ENCODE assay signal across 19 cellular contexts in genomic region chr3:101340591-101340990, GRCh38. TPM values are rescaled to one million over a fixed set of nuclear protein-coding genes. Genes with fewer than 3 reads are reported as not detected.
DNase-seq lines count a peak whose midpoint lies in the region; ATAC-seq, FAIRE-seq and TF ChIP-seq lines count a peak whose summit lies in the region.
"Had no signal": no experiment of that assay in that cellular context is flagged by ENCODE, and none has a peak within 500 bp of the region (broad histone marks: within the 10 kb centered on the region; RNA-seq: fewer than 3 reads in every experiment).

No MANE protein-coding gene starts in this region.

- peaks cover 25% of the 10 kb centered on the region for H3K36me3 Mint-ChIP-seq in activated naive CD4-positive, alpha-beta T cell treated with anti-CD3 and anti-CD28 coated beads, Interleukin-2, amount 50 U/mL, for 24 hours
- peaks cover 0 to 5% of the 10 kb centered on the region in 2 donors for H3K36me3 Mint-ChIP-seq in activated naive CD4-positive, alpha-beta T cell treated with anti-CD3 and anti-CD28 coated beads, Interleukin-2, amount 50 U/mL, for 72 hours
- peaks cover 11% of the 10 kb centered on the region for H3K36me3 Mint-ChIP-seq in activated CD4-positive, alpha-beta T cell treated with anti-CD3 and anti-CD28 coated beads for 36 hours (ENCODE audit: low read depth)

- no peaks in the 10 kb centered on the region for H3K9me3 Mint-ChIP-seq in activated naive CD4-positive, alpha-beta T cell treated with anti-CD3 and anti-CD28 coated beads, Interleukin-2, amount 50 U/mL, for 24 hours
- no peaks in the 10 kb centered on the region for H3K9me3 Mint-ChIP-seq in activated naive CD4-positive, alpha-beta T cell treated with anti-CD3 and anti-CD28 coated beads, Interleukin-2, amount 50 U/mL, for 72 hours
- H3K9me3 Mint-ChIP-seq in activated CD4-positive, alpha-beta T cell treated with anti-CD3 and anti-CD28 coated beads for 36 hours (ENCODE audit: low read depth) = no peaks in the 10 kb centered on the region
- H3K9me3 Mint-ChIP-seq: IgD-negative memory B cell had no signal

- no peak overlapping the region for H3K27ac ChIP-seq in IMR-90 (ENCODE audit: insufficient read depth, low read length)

- no peaks in the 10 kb centered on the region for H3K27me3 Mint-ChIP-seq in activated naive CD4-positive, alpha-beta T cell treated with anti-CD3 and anti-CD28 coated beads, Interleukin-2, amount 50 U/mL, for 24 hours
- no peaks in the 10 kb centered on the region for H3K27me3 Mint-ChIP-seq in activated CD4-positive, alpha-beta T cell treated with anti-CD3 and anti-CD28 coated beads for 36 hours
- H3K27me3 Mint-ChIP-seq: IgD-negative memory B cell had no signal

- ATAC-seq in activated naive CD4-positive, alpha-beta T cell treated with anti-CD3 and anti-CD28 coated beads, Interleukin-2, amount 50 U/mL, for 72 hours = no peak
- ATAC-seq in IMR-90 (ENCODE audit: low read depth) = no peak
- no peak for ATAC-seq in activated CD4-positive, alpha-beta T cell treated with anti-CD3 and anti-CD28 coated beads for 36 hours
- no peak for ATAC-seq in left lobe of liver
- ATAC-seq: Right ventricle myocardium inferior had no signal

- dilution Hi-C loops in IMR-90 (cut with HindIII; ENCODE audit: low sequenced_read_pairs, unreplicated experiment) = no loop called here

- no peak overlapping the region for H3K23ac ChIP-seq in IMR-90 (ENCODE audit: low read depth, low read length)

- no CpG with 5 or more reads among the region's 2 CpGs for WGBS in IMR-90 (ENCODE audit: extremely low coverage in 2 of 2, insufficient read length in 1 of 2), 2 experiments

- no peak overlapping the region for H4K91ac ChIP-seq in IMR-90 (ENCODE audit: insufficient read depth, low read depth, low read length)

- no peak overlapping the region for H2BK20ac ChIP-seq in IMR-90 (ENCODE audit: low read depth, low read length)

- no peak overlapping the region for H2BK15ac ChIP-seq in IMR-90 (ENCODE audit: low read depth, low read length)

- H3K4me1 ChIP-seq in IMR-90 (ENCODE audit: control insufficient read depth, insufficient read depth, low read length) = no peaks in the 10 kb centered on the region

- H3K36me3 ChIP-seq in IMR-90 (ENCODE audit: control insufficient read depth, insufficient read depth, low read length) (0 out of 2 replicates have a peak, but pooled peaks cover 4% of the 10 kb centered on the region), bronchial epithelial cell (ENCODE audit: control insufficient read depth, insufficient read depth, low read length) (no peaks in the 10 kb centered on the region)

- DNase-seq in activated naive CD4-positive, alpha-beta T cell treated with anti-CD3 and anti-CD28 coated beads, Interleukin-2, amount 50 U/mL, for 72 hours (ENCODE audit: low spot score in 2 of 2) = no peak
- DNase-seq in IMR-90 = peak; percentile 2
- DNase-seq in bronchial epithelial cell (ENCODE audit: low read depth) = peak; percentile 12
- peak; percentile 3 for DNase-seq in skeletal muscle cell (ENCODE audit: low read depth)
- no peak for DNase-seq in activated CD4-positive, alpha-beta T cell treated with anti-CD3 and anti-CD28 coated beads for 36 hours
- no peak for DNase-seq in left lobe of liver (ENCODE audit: low spot score)
- DNase-seq in HPDE6-E6E7 (ENCODE audit: extremely low spot score) = no peak
- DNase-seq: 8988T, C1 segment of cervical spinal cord, DND-41, Kasumi-1, NCI-H1417, NCI-H1930, NCI-H748 treated with DMSO at 0.1 percent for 48 hours had no signal

- H3K4me3 Mint-ChIP-seq in activated naive CD4-positive, alpha-beta T cell treated with anti-CD3 and anti-CD28 coated beads, Interleukin-2, amount 50 U/mL, for 24 hours = no peak overlapping the region
- no peak overlapping the region for H3K4me3 Mint-ChIP-seq in activated CD4-positive, alpha-beta T cell treated with anti-CD3 and anti-CD28 coated beads for 36 hours
- H3K4me3 Mint-ChIP-seq: IgD-negative memory B cell had no signal

- no peaks in the 10 kb centered on the region for H3K4me1 Mint-ChIP-seq in activated naive CD4-positive, alpha-beta T cell treated with anti-CD3 and anti-CD28 coated beads, Interleukin-2, amount 50 U/mL, for 24 hours
- H3K4me1 Mint-ChIP-seq in activated CD4-positive, alpha-beta T cell treated with anti-CD3 and anti-CD28 coated beads for 36 hours = no peaks in the 10 kb centered on the region
- H3K4me1 Mint-ChIP-seq: IgD-negative memory B cell had no signal

- H4K8ac ChIP-seq in IMR-90 (ENCODE audit: low read depth in 2 of 2, low read length in 2 of 2) = no peak overlapping the region

- H2AFZ ChIP-seq in IMR-90 (replicated peaks; ENCODE audit: low read length, poor library complexity) = no peak overlapping the region

- intact Hi-C loops in IMR-90 (cut with micrococcal nuclease) = no loop called here
- intact Hi-C loops in activated CD4-positive, alpha-beta T cell treated with anti-CD3 and anti-CD28 coated beads for 36 hours (cut with DNase I, micrococcal nuclease) = no loop called here

- H3K4ac ChIP-seq in IMR-90 (ENCODE audit: low read depth, low read length) = no peak overlapping the region

- CTCF ChIA-PET in IMR-90 (lab: Yijun Ruan, JAX) = no interaction called here
- CTCF ChIA-PET in activated CD4-positive, alpha-beta T cell treated with anti-CD3 and anti-CD28 coated beads for 36 hours (lab: Charles Lee) = interaction anchor here (0.7 kb wide), 1 partner anchor 268 kb away, joined by 4 read pairs; no protein-coding TSS in a partner anchor

- no peaks in the 10 kb centered on the region for H3K9me1 ChIP-seq in IMR-90 (ENCODE audit: insufficient read depth, low read length)

- H3K27me3 ChIP-seq in IMR-90 (ENCODE audit: control insufficient read depth, insufficient read depth, low read length) = no peaks in the 10 kb centered on the region
- no peaks in the 10 kb centered on the region for H3K27me3 ChIP-seq in bronchial epithelial cell (ENCODE audit: control insufficient read depth, insufficient read depth, low read length)

- no peak for TF ChIP-seq CTCF in IMR-90 (conservative IDR thresholded peaks at IDR 0.05; ENCODE audit: low read depth, low read length)
- TF ChIP-seq CTCF in bronchial epithelial cell (IDR thresholded peaks at IDR 0.05; ENCODE audit: insufficient read depth, low read length, severe bottlenecking) = no peak

- no peak overlapping the region for H3K4me3 ChIP-seq in IMR-90 (ENCODE audit: insufficient read depth, low read depth, low read length)
- H3K4me3 ChIP-seq in bronchial epithelial cell (ENCODE audit: low read depth, low read length) = no peak overlapping the region
- no peak overlapping the region for H3K4me3 ChIP-seq in skeletal muscle cell (ENCODE audit: low read depth, low read length)

- no peak overlapping the region for H2BK5ac ChIP-seq in IMR-90 (ENCODE audit: low read depth, low read length, poor library complexity, severe bottlenecking)

- H3K4me2 ChIP-seq in IMR-90 (ENCODE audit: low read depth, low read length) = no peak overlapping the region

- FAIRE-seq in bronchial epithelial cell (lab: Jason Lieb, UNC) = no peak
- FAIRE-seq: H1 had no signal

- H3K9ac ChIP-seq in IMR-90 (ENCODE audit: low read depth, low read length) = no peak overlapping the region

- H3K27ac Mint-ChIP-seq in activated naive CD4-positive, alpha-beta T cell treated with anti-CD3 and anti-CD28 coated beads, Interleukin-2, amount 50 U/mL, for 24 hours = peak overlapping the region; percentile 2
- H3K27ac Mint-ChIP-seq in activated naive CD4-positive, alpha-beta T cell treated with anti-CD3 and anti-CD28 coated beads, Interleukin-2, amount 50 U/mL, for 72 hours = no peak overlapping the region
- H3K27ac Mint-ChIP-seq in activated CD4-positive, alpha-beta T cell treated with anti-CD3 and anti-CD28 coated beads for 36 hours = no peak overlapping the region
- H3K27ac Mint-ChIP-seq: IgD-negative memory B cell had no signal

- no peaks in the 10 kb centered on the region for H3K79me1 ChIP-seq in IMR-90 (ENCODE audit: low read depth in 1 of 2, low read length in 2 of 2)

- H2AK9ac ChIP-seq in IMR-90 (replicated peaks; ENCODE audit: low read depth, low read length, poor library complexity) = no peak overlapping the region

- H2AK5ac ChIP-seq in IMR-90 (ENCODE audit: low read depth, low read length) = no peak overlapping the region

- in situ Hi-C loops in IMR-90 (cut with MboI; ENCODE audit: low sequenced_read_pairs) = no loop called here

- POLR2A ChIA-PET in IMR-90 (lab: Charles Lee; ENCODE audit: unreplicated experiment) = no interaction called here
- POLR2A ChIA-PET in activated CD4-positive, alpha-beta T cell treated with anti-CD3 and anti-CD28 coated beads for 36 hours (lab: Charles Lee) = interaction anchor here (0.7 kb wide), 1 partner anchor 1080 kb away, joined by 3 read pairs; no protein-coding TSS in a partner anchor

- no peak overlapping the region for H4K5ac ChIP-seq in IMR-90 (ENCODE audit: low read depth, low read length)

- H3K9me3 ChIP-seq in IMR-90 (ENCODE audit: control insufficient read depth, insufficient read depth, low read length) = no peaks in the 10 kb centered on the region

- no peak overlapping the region for H3K56ac ChIP-seq in IMR-90 (ENCODE audit: extremely low read depth, insufficient read depth, low read length)

- no peak for TF ChIP-seq POLR2A in IMR-90 (IDR thresholded peaks at IDR 0.05; ENCODE audit: low read depth, low read length)

- H3K18ac ChIP-seq in IMR-90 (ENCODE audit: low read depth, low read length) = no peak overlapping the region

- no peak overlapping the region for H2BK120ac ChIP-seq in IMR-90 (ENCODE audit: low read depth, low read length)

- BruUV-seq in IMR-90 (replicated peaks; lab: Mats Ljungman, UMichigan) = no TSS peak

- H3K14ac ChIP-seq in IMR-90 (replicated peaks; ENCODE audit: low read depth, low read length) = no peak overlapping the region

- no peak for TF ChIP-seq RAD21 in IMR-90 (IDR thresholded peaks at IDR 0.05; ENCODE audit: low read length)

- no peaks in the 10 kb centered on the region for H4K20me1 ChIP-seq in IMR-90 (ENCODE audit: insufficient read depth, low read length)

TF ChIP-seq in IMR-90, 13 proteins besides CTCF, POLR2A, EP300 and RAD21 (continues in another document):
- TF ChIP-seq BHLHE40 (IDR thresholded peaks at IDR 0.05; ENCODE audit: low read depth, low read length) = no peak
- TF ChIP-seq RFX5 (IDR thresholded peaks at IDR 0.05; ENCODE audit: low read depth, low read length) = no peak

RNA-seq across cellular contexts. Expression of gene IMPG2, which starts 20.2 kb away (rescaled TPM):
- total RNA-seq in activated naive CD4-positive, alpha-beta T cell treated with anti-CD3 and anti-CD28 coated beads, Interleukin-2, amount 50 U/mL, for 72 hours = under 1 TPM; 0.09 to 0.45 TPM
- total RNA-seq in IMR-90 (2012; rRNA removed) (0.18 and 0.28 TPM in 2 replicates), bronchial epithelial cell (under 0.01 and 0.13 TPM in 2 replicates), left lobe of liver (0.03 TPM)
- polyA plus RNA-seq in IMR-90 (2012; rRNA removed) = 0.06 and 0.10 TPM in 2 replicates
- 0.01 and 0.02 TPM in 2 replicates for polyA plus RNA-seq in IMR-90 (2012; cell fraction: cytosol; rRNA removed)
- polyA plus RNA-seq in IMR-90 (2012; cell fraction: nucleus; rRNA removed; ENCODE audit: low replicate concordance) = 0.11 and 0.77 TPM in 2 replicates
- total RNA-seq in activated CD4-positive, alpha-beta T cell treated with anti-CD3 and anti-CD28 coated beads for 36 hours = under 1 TPM; 0.12 to 0.14 TPM
- total RNA-seq: HT-29 had no signal

Comparison
In these comparisons a context has a peak if more than half of its experiments do, and no peak if none do; other contexts are left out.
1. DNase-seq: peak in IMR-90 (single experiment), bronchial epithelial cell (single experiment) and skeletal muscle cell (single experiment); none in activated naive CD4-positive, alpha-beta T cell treated with anti-CD3 and anti-CD28 coated beads, Interleukin-2, amount 50 U/mL, for 72 hours (0 of 2), activated CD4-positive, alpha-beta T cell treated with anti-CD3 and anti-CD28 coated beads for 36 hours (single experiment), left lobe of liver (single experiment) and HPDE6-E6E7 (single experiment).